10 cellular contexts compared by ENCODE assay signal in genomic region chr16:11094838-11095565, GRCh38.
DNase-seq lines count a peak whose midpoint lies in the region; ATAC-seq and TF ChIP-seq lines count a peak whose summit lies in the region.
"Had no signal": no experiment of that assay in that cellular context is flagged by ENCODE, and none has a peak within 500 bp of the region (broad histone marks: within the 10 kb centered on the region; RNA-seq: fewer than 3 reads in every experiment).

No MANE protein-coding gene starts in this region.

- TF ChIP-seq CTCF in DND-41 (IDR thresholded peaks at IDR 0.05; ENCODE audit: borderline replicate concordance, extremely low read depth, low read length, poor library complexity, severe bottlenecking), result no peak
- no peak for TF ChIP-seq CTCF in PC-3 (conservative IDR thresholded peaks at IDR 0.05; ENCODE audit: low read depth, low read length)
- no peak for TF ChIP-seq CTCF in uterus (IDR thresholded peaks at IDR 0.05)

- no TSS peak for BruUV-seq in PC-3 (replicated peaks; lab: Mats Ljungman, UMichigan)

- H3K9me3 ChIP-seq in DND-41 (ENCODE audit: insufficient read depth, low read length, severe bottlenecking) (no peaks in the 10 kb centered on the region), aorta (ENCODE audit: control insufficient read depth, low read length) (no peaks in the 10 kb centered on the region), PC-3 (ENCODE audit: low read length) (no peaks in the 10 kb centered on the region), uterus (no peaks in the 10 kb centered on the region)

- peak overlapping the region; percentile 61 for H3K4me3 Mint-ChIP-seq in activated naive CD8-positive, alpha-beta T cell treated with anti-CD3 and anti-CD28 coated beads for 36 hours

- CTCF ChIA-PET in PC-3 (lab: Charles Lee), result no interaction called here

- no peaks in the 10 kb centered on the region for H3K27me3 ChIP-seq in DND-41 (ENCODE audit: insufficient read depth, low read length, poor library complexity)
- no peaks in the 10 kb centered on the region for H3K27me3 ChIP-seq in aorta (ENCODE audit: control insufficient read depth in 1 of 2, insufficient read depth in 2 of 2, low read length in 1 of 2)
- no peaks in the 10 kb centered on the region for H3K27me3 ChIP-seq in PC-3 (ENCODE audit: low read length)
- no peaks in the 10 kb centered on the region for H3K27me3 ChIP-seq in uterus

- peaks cover 86% of the 10 kb centered on the region for H3K4me1 ChIP-seq in DND-41 (ENCODE audit: insufficient read depth, low read length)
- H3K4me1 ChIP-seq in aorta (ENCODE audit: control insufficient read depth in 1 of 2, insufficient read depth in 2 of 2, low read length in 2 of 2), result no peaks in the 10 kb centered on the region
- peaks cover 19% of the 10 kb centered on the region for H3K4me1 ChIP-seq in PC-3 (ENCODE audit: insufficient read depth, low read length)
- peaks cover 0 to 8% of the 10 kb centered on the region in 2 donors for H3K4me1 ChIP-seq in uterus

- no peak for TF ChIP-seq POLR2A in uterus (IDR thresholded peaks at IDR 0.05)

- H3K9me2 ChIP-seq in PC-3 (replicated peaks; ENCODE audit: low read length), result no peaks in the 10 kb centered on the region

- H3F3A ChIP-seq in PC-3 (ENCODE audit: low read length, unreplicated experiment), result no peaks in the 10 kb centered on the region

- no peak overlapping the region for H2AFZ ChIP-seq in DND-41 (ENCODE audit: low read depth, low read length)
- H2AFZ ChIP-seq in PC-3 (ENCODE audit: low read length), result no peak overlapping the region

- H3K27ac Mint-ChIP-seq in activated naive CD8-positive, alpha-beta T cell treated with anti-CD3 and anti-CD28 coated beads for 36 hours, result peak overlapping the region; percentile 98

- H3K36me3 Mint-ChIP-seq in activated naive CD8-positive, alpha-beta T cell treated with anti-CD3 and anti-CD28 coated beads for 36 hours, result peaks cover 6% of the 10 kb centered on the region

- H3K36me3 ChIP-seq in DND-41 (ENCODE audit: insufficient read depth, low read length), result peaks cover 29% of the 10 kb centered on the region
- H3K36me3 ChIP-seq in aorta (ENCODE audit: control insufficient read depth in 1 of 2, insufficient read depth in 2 of 2, low read length in 1 of 2), result no peaks in the 10 kb centered on the region
- no peaks in the 10 kb centered on the region for H3K36me3 ChIP-seq in PC-3 (ENCODE audit: low read depth, low read length)
- no peaks in the 10 kb centered on the region for H3K36me3 ChIP-seq in uterus

- intact Hi-C loops in aorta (cut with DNase I) (no loop called here), PC-3 (cut with micrococcal nuclease) (no loop called here), uterus (cut with DNase I; ENCODE audit: low total_unique reads) (no loop called here)

- H3K4me3 ChIP-seq in DND-41 (ENCODE audit: low read depth in 1 of 2, low read length in 2 of 2) (peak overlapping the region in 1 of 2 experiments; percentile 9; a peak in 1 of 4 replicates), aorta (ENCODE audit: low read length in 2 of 2) (no peak overlapping the region), PC-3 (ENCODE audit: low read length) (no peak overlapping the region), uterus (no peak overlapping the region)

- DNase-seq in DND-41 (no peak), putamen (ENCODE audit: low spot score) (peak; percentile 26), aorta (no peak), PC-3 (no peak), uterus (no peak)
- DNase-seq in activated naive CD8-positive, alpha-beta T cell treated with anti-CD3 and anti-CD28 coated beads for 36 hours, result peak; percentile 37
- DNase-seq: NCI-H2081 treated with DMSO at 0.1 percent for 48 hours had no signal

- peaks cover 56% of the 10 kb centered on the region for H3K4me1 Mint-ChIP-seq in activated naive CD8-positive, alpha-beta T cell treated with anti-CD3 and anti-CD28 coated beads for 36 hours

- no peaks in the 10 kb centered on the region for H3K9me3 Mint-ChIP-seq in activated naive CD8-positive, alpha-beta T cell treated with anti-CD3 and anti-CD28 coated beads for 36 hours

- H3K27me3 Mint-ChIP-seq in activated naive CD8-positive, alpha-beta T cell treated with anti-CD3 and anti-CD28 coated beads for 36 hours, result no peaks in the 10 kb centered on the region

- H3K79me2 ChIP-seq in DND-41 (ENCODE audit: insufficient read depth, low read length) (peaks cover 18% of the 10 kb centered on the region), PC-3 (ENCODE audit: low read length) (no peaks in the 10 kb centered on the region)

- peak overlapping the region; percentile 51 for H3K4me2 ChIP-seq in DND-41 (ENCODE audit: insufficient read depth, low read length)
- H3K4me2 ChIP-seq in PC-3 (ENCODE audit: low read length), result no peak overlapping the region

- H3K27ac ChIP-seq in DND-41 (ENCODE audit: low read length) (peak overlapping the region; percentile 90), aorta (ENCODE audit: low read depth in 1 of 2, low read length in 2 of 2) (no peak overlapping the region), PC-3 (ENCODE audit: low read length) (no peak overlapping the region), uterus (peak overlapping the region in 1 of 2 donors; percentile 10)

- H4K20me1 ChIP-seq in DND-41 (ENCODE audit: insufficient read depth, low read length) (no peaks in the 10 kb centered on the region), PC-3 (ENCODE audit: low read length) (no peaks in the 10 kb centered on the region)

- WGBS in aorta, 2 donors, result 64 to 76% methylated on average over 11 of the region's 11 CpGs

- ATAC-seq in DND-41 (ENCODE audit: insufficient read depth, low read depth), result peak; percentile 10
- ATAC-seq in HG03439 (IDR thresholded peaks at IDR 0.05; ENCODE audit: unreplicated experiment), result peak; percentile 29
- no peak for ATAC-seq in aorta (ENCODE audit: low FRiP score)
- no peak for ATAC-seq in PC-3
- no peak for ATAC-seq in HG03097 (IDR thresholded peaks at IDR 0.05; ENCODE audit: low FRiP score, unreplicated experiment)
- ATAC-seq: left lobe of liver had no signal

- POLR2A ChIA-PET in PC-3 (lab: Charles Lee; ENCODE audit: unreplicated experiment), result no interaction called here

- H3K9ac ChIP-seq in DND-41 (ENCODE audit: low read depth, low read length) (peak overlapping the region; percentile 61), PC-3 (ENCODE audit: low read length) (no peak overlapping the region)

Comparison
In these comparisons a context has a peak if more than half of its experiments do, and no peak if none do; other contexts are left out.
1. ATAC-seq: peak in DND-41 (single experiment) and HG03439 (single experiment); none in aorta (single experiment), PC-3 (single experiment) and HG03097 (single experiment).
2. DNase-seq: peak in activated naive CD8-positive, alpha-beta T cell treated with anti-CD3 and anti-CD28 coated beads for 36 hours (single experiment) and putamen (single experiment); none in DND-41 (single experiment), aorta (0 of 2), PC-3 (single experiment) and uterus (0 of 2).